Comparison of ENCODE assay signal across 19 cellular contexts in the genomic region with DNA sequence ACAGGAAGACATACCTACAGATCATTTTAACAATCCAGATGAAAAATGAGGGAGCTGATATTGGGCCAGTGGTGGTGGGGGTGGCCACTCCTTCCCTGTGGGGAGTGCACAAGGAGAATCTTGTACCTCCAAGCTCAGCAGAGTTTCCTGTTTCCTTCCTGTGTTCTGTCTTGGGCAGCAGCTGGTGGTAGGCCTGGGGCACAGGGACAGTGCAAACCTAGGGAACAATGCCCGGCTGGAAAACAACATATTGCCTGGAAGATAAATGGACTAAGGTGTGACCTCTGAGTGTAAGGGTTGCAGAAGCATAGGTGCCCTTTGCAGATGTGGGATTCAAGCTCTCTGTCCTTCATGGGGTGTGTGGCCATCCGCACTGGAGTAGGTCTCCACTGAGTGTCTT.
"Had no signal": no experiment of that assay in that cellular context is flagged by ENCODE, and none has a peak within 500 bp of the region (broad histone marks: within the 10 kb centered on the region; RNA-seq: fewer than 3 reads in every experiment).

No MANE protein-coding gene starts in this region.

- H3K36me3 Mint-ChIP-seq: activated naive CD8-positive, alpha-beta T cell; memory B cell had no signal

- DNase-seq: activated CD4-positive, alpha-beta T cell treated with anti-CD3 and anti-CD28 coated beads for 1 hour; activated CD4-positive, alpha-beta T cell treated with anti-CD3 and anti-CD28 coated beads, Interleukin-2, amount 50 U/mL, for 1 hour; activated CD8-positive, alpha-beta T cell treated with anti-CD3 and anti-CD28 coated beads, Interleukin-2, amount 10 ng/mL, durations not matched to agents 7 days and 5 days; activated T-cell treated with anti-CD3 and anti-CD28 coated beads, Interleukin-2, amount 50 U/mL, for 24 hours; central memory CD4-positive, alpha-beta T cell; effector memory CD8-positive, alpha-beta T cell; heart left ventricle; stimulated activated CD4-positive, alpha-beta T cell treated with anti-CD3 and anti-CD28 coated beads, Interleukin-4, amount 100 ng/mL, for 1 hour; stimulated activated naive CD8-positive, alpha-beta T cell treated with anti-CD3 and anti-CD28 coated beads, Interleukin-15, Interleukin-2, amounts not matched to agents 100 U/mL and 50 U/mL, for 24 hours; T-helper 1 cell; thyroid gland had no signal

- H3K27me3 ChIP-seq: ascending aorta, gastroesophageal sphincter, heart left ventricle, thyroid gland had no signal

- H3K4me3 Mint-ChIP-seq: activated CD8-positive, alpha-beta T cell treated with anti-CD3 and anti-CD28 coated beads, Interleukin-2, amount 10 ng/mL, durations not matched to agents 7 days and 5 days; activated naive CD8-positive, alpha-beta T cell; activated T-cell treated with anti-CD3 and anti-CD28 coated beads, Interleukin-2, amount 50 U/mL, for 24 hours; activated T-helper 17 cell treated with anti-CD3 and anti-CD28 coated beads, Interleukin-2, amount 50 U/mL, for 72 hours; effector memory CD8-positive, alpha-beta T cell; memory B cell had no signal

- H3K9me3 ChIP-seq: adrenal gland, ascending aorta, gastroesophageal sphincter, heart left ventricle, thyroid gland had no signal

- H3K36me3 ChIP-seq: adrenal gland, ascending aorta, gastroesophageal sphincter, heart left ventricle, thyroid gland had no signal

- ATAC-seq: activated CD8-positive, alpha-beta T cell treated with anti-CD3 and anti-CD28 coated beads, Interleukin-2, amount 10 ng/mL, durations not matched to agents 7 days and 5 days; activated T-helper 17 cell treated with anti-CD3 and anti-CD28 coated beads, Interleukin-2, amount 50 U/mL, for 72 hours; effector memory CD8-positive, alpha-beta T cell; gastroesophageal sphincter; heart left ventricle; sciatic nerve; stimulated activated naive CD8-positive, alpha-beta T cell treated with anti-CD3 and anti-CD28 coated beads, Interleukin-15, Interleukin-2, amounts not matched to agents 100 U/mL and 50 U/mL, for 24 hours had no signal

- H3K27ac ChIP-seq: adrenal gland, ascending aorta, gastroesophageal sphincter, heart left ventricle, thyroid gland had no signal

- H3K4me1 ChIP-seq: adrenal gland, ascending aorta, gastroesophageal sphincter, heart left ventricle, thyroid gland had no signal

- H3K4me3 ChIP-seq: adrenal gland, ascending aorta, gastroesophageal sphincter, heart left ventricle, smooth muscle cell, thyroid gland had no signal

- H3K9me3 Mint-ChIP-seq: activated T-cell treated with anti-CD3 and anti-CD28 coated beads, Interleukin-2, amount 50 U/mL, for 24 hours; effector memory CD8-positive, alpha-beta T cell; memory B cell had no signal

- H3K27ac Mint-ChIP-seq: activated CD8-positive, alpha-beta T cell treated with anti-CD3 and anti-CD28 coated beads, Interleukin-2, amount 10 ng/mL, durations not matched to agents 7 days and 5 days; activated naive CD8-positive, alpha-beta T cell; activated T-cell treated with anti-CD3 and anti-CD28 coated beads, Interleukin-2, amount 50 U/mL, for 24 hours; activated T-helper 17 cell treated with anti-CD3 and anti-CD28 coated beads, Interleukin-2, amount 50 U/mL, for 72 hours; effector memory CD8-positive, alpha-beta T cell; memory B cell had no signal

- H3K4me1 Mint-ChIP-seq: memory B cell had no signal
